ENCODE assay signal across 11 cellular contexts in the genomic region with DNA sequence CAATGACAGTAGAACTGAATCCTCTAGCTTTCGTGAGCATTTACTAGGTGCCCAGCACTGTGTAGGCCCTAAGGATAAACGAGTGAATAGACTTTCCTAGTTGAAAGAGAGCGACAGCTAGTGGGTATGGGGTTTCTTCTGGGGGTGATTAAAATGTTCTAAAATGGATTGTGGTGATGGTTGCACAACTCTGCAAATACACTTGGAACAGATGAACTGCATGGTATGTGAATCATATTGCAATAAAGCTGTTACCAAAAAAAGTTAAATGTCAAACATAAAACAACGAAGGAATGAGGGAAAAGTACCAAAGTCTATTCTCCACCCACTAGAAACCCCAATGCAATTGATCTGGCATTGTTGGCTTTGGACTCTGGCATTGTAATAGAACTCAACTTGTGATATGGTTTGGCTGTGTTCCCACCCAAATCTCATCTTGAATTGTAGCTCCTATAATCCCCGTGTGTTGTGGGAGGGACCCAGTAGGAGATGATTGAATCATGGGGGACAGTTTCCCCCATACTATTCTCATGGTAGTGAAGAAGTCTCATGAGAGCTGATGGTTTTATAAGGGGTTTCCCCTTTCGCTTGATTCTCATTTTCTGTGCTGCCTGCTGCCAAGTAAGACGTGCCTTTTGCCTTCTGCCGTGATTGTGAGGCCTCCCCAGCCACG.
DNase-seq lines count a peak whose midpoint lies in the region; ATAC-seq and TF ChIP-seq lines count a peak whose summit lies in the region.
"Had no signal": no experiment of that assay in that cellular context is flagged by ENCODE, and none has a peak within 500 bp of the region (broad histone marks: within the 10 kb centered on the region; RNA-seq: fewer than 3 reads in every experiment).

No MANE protein-coding gene starts in this region.

- CTCF ChIA-PET in activated naive CD4-positive, alpha-beta T cell treated with anti-CD3 and anti-CD28 coated beads for 36 hours (lab: Charles Lee): interaction anchor here (0.6 to 2.3 kb wide), 5 partner anchors 18 to 145 kb away, joined by 3 to 7 read pairs (median 3); no protein-coding TSS in a partner anchor
- CTCF ChIA-PET in activated B cell treated with CpG ODN at 0.5 μM for 24 hours (lab: Charles Lee): no interaction called here

- no peak overlapping the region for H3K4me3 Mint-ChIP-seq in activated naive CD4-positive, alpha-beta T cell treated with anti-CD3 and anti-CD28 coated beads for 36 hours
- no peak overlapping the region for H3K4me3 Mint-ChIP-seq in activated B cell treated with CpG ODN at 0.5 μM for 24 hours
- no peak overlapping the region for H3K4me3 Mint-ChIP-seq in glutamatergic neuron (ENCODE audit: unreplicated experiment)

- TF ChIP-seq CTCF in activated B cell treated with CpG ODN at 0.5 μM for 24 hours (IDR thresholded peaks at IDR 0.05) (no peak), glutamatergic neuron (IDR thresholded peaks at IDR 0.05; ENCODE audit: partially characterized antibody, unreplicated experiment) (no peak)

- POLR2A ChIA-PET in activated B cell treated with CpG ODN at 0.5 μM for 24 hours (lab: Charles Lee): no interaction called here

- H3K36me3 Mint-ChIP-seq in activated naive CD4-positive, alpha-beta T cell treated with anti-CD3 and anti-CD28 coated beads for 36 hours (ENCODE audit: low read depth): peaks cover 16% of the 10 kb centered on the region
- H3K36me3 Mint-ChIP-seq in activated B cell treated with CpG ODN at 0.5 μM for 24 hours (ENCODE audit: low read depth) (peaks cover 2% of the 10 kb centered on the region), glutamatergic neuron (ENCODE audit: unreplicated experiment) (no peaks in the 10 kb centered on the region)

- intact Hi-C loops in activated naive CD4-positive, alpha-beta T cell treated with anti-CD3 and anti-CD28 coated beads for 36 hours (cut with micrococcal nuclease): loop anchor here (1.0 to 5.0 kb wide), 4 partner anchors 19 to 85 kb away; no protein-coding TSS in a partner anchor
- intact Hi-C loops in activated B cell treated with CpG ODN at 0.5 μM for 24 hours (cut with micrococcal nuclease): no loop called here
- intact Hi-C loops in left colon (cut with DNase I, micrococcal nuclease): no loop called here

- peaks cover 24% of the 10 kb centered on the region for H3K9me3 Mint-ChIP-seq in activated naive CD4-positive, alpha-beta T cell treated with anti-CD3 and anti-CD28 coated beads for 36 hours
- H3K9me3 Mint-ChIP-seq in activated B cell treated with CpG ODN at 0.5 μM for 24 hours (peaks cover 15% of the 10 kb centered on the region), glutamatergic neuron (ENCODE audit: unreplicated experiment) (peaks cover 3% of the 10 kb centered on the region)

- no peaks in the 10 kb centered on the region for H3K27me3 Mint-ChIP-seq in activated naive CD4-positive, alpha-beta T cell treated with anti-CD3 and anti-CD28 coated beads for 36 hours (ENCODE audit: low read depth)
- H3K27me3 Mint-ChIP-seq in activated B cell treated with CpG ODN at 0.5 μM for 24 hours (no peaks in the 10 kb centered on the region), glutamatergic neuron (ENCODE audit: unreplicated experiment) (peaks cover 2% of the 10 kb centered on the region)

- ATAC-seq in activated B cell treated with CpG ODN at 0.5 μM for 24 hours (ENCODE audit: low read depth): peak; percentile 25
- peak; percentile 44 for ATAC-seq in left colon
- no peak for ATAC-seq in HG02884 (IDR thresholded peaks at IDR 0.05; ENCODE audit: unreplicated experiment)

- peak overlapping the region; percentile 17 for H3K27ac Mint-ChIP-seq in activated naive CD4-positive, alpha-beta T cell treated with anti-CD3 and anti-CD28 coated beads for 36 hours
- H3K27ac Mint-ChIP-seq in activated B cell treated with CpG ODN at 0.5 μM for 24 hours (no peak overlapping the region), glutamatergic neuron (ENCODE audit: unreplicated experiment) (no peak overlapping the region)

- peaks cover 32% of the 10 kb centered on the region for H3K4me1 Mint-ChIP-seq in activated naive CD4-positive, alpha-beta T cell treated with anti-CD3 and anti-CD28 coated beads for 36 hours (ENCODE audit: low read depth)
- H3K4me1 Mint-ChIP-seq in activated B cell treated with CpG ODN at 0.5 μM for 24 hours (peaks cover 9% of the 10 kb centered on the region), glutamatergic neuron (ENCODE audit: low read depth, unreplicated experiment) (peaks cover 7% of the 10 kb centered on the region)

- peak; percentile 59 for DNase-seq in activated naive CD4-positive, alpha-beta T cell treated with anti-CD3 and anti-CD28 coated beads for 36 hours
- DNase-seq in activated naive CD4-positive, alpha-beta T cell (lab: John Stamatoyannopoulos, UW): no peak
- DNase-seq in activated B cell treated with CpG ODN at 0.5 μM for 24 hours (no peak), left colon (peak in 1 of 2 donors; percentile 18), stromal cell of bone marrow (ENCODE audit: low read depth) (peak; percentile 94), GM19240 (ENCODE audit: insufficient read length, low spot score) (no peak), glutamatergic neuron (no peak)
- DNase-seq: amygdala, mesendoderm, NCI-H345 had no signal

Comparison
In these comparisons a context has a peak if more than half of its experiments do, and no peak if none do; other contexts are left out.
1. DNase-seq: peak in activated naive CD4-positive, alpha-beta T cell treated with anti-CD3 and anti-CD28 coated beads for 36 hours (single experiment) and stromal cell of bone marrow (single experiment); none in activated naive CD4-positive, alpha-beta T cell (0 of 4), activated B cell treated with CpG ODN at 0.5 μM for 24 hours (single experiment), GM19240 (single experiment) and glutamatergic neuron (single experiment).